Comparison of ENCODE assay signal across 9 cellular contexts in genomic region chr15:45532892-45533291, GRCh38. TPM values are rescaled to one million over a fixed set of nuclear protein-coding genes. Genes with fewer than 3 reads are reported as not detected.
DNase-seq lines count a peak whose midpoint lies in the region; ATAC-seq, FAIRE-seq and TF ChIP-seq lines count a peak whose summit lies in the region.
"Not testable (repeated sequence)": the region's sequence is repeated elsewhere in the genome, so short reads cannot be mapped to it uniquely, and the experiment has no call there.
"Had no signal": no experiment of that assay in that cellular context is flagged by ENCODE, and none has a peak within 500 bp of the region (broad histone marks: within the 10 kb centered on the region; RNA-seq: fewer than 3 reads in every experiment).

No MANE protein-coding gene starts in this region.

- WGBS in A549 (ENCODE audit: missing lambda C conversion rate), result 26% methylated on average over 3 of the region's 3 CpGs
- no CpG with 5 or more reads among the region's 3 CpGs for WGBS in IMR-90 (ENCODE audit: extremely low coverage in 2 of 2, insufficient read length in 1 of 2), 2 experiments

- not testable (repeated sequence) for H3K9me3 ChIP-seq in A549; IMR-90 (ENCODE audit: control insufficient read depth, insufficient read depth, low read length); astrocyte (ENCODE audit: insufficient read depth, low read depth, low read length); osteoblast (ENCODE audit: low read depth, low read length)

- not testable (repeated sequence) for H3K27ac ChIP-seq in A549; IMR-90 (ENCODE audit: insufficient read depth, low read length); astrocyte (ENCODE audit: low read depth, low read length); osteoblast (ENCODE audit: low read depth, low read length)

- not testable (repeated sequence) for TF ChIP-seq CTCF in A549 (IDR thresholded peaks at IDR 0.05); IMR-90 (conservative IDR thresholded peaks at IDR 0.05; ENCODE audit: low read depth, low read length); astrocyte (IDR thresholded peaks at IDR 0.05; ENCODE audit: insufficient read depth, low read depth, low read length); choroid plexus epithelial cell (conservative IDR thresholded peaks at IDR 0.05; ENCODE audit: low read depth, low read length); osteoblast (IDR thresholded peaks at IDR 0.05; ENCODE audit: extremely low read depth, low read depth, low read length)

- H2AK5ac ChIP-seq in IMR-90 (ENCODE audit: low read depth, low read length), result not testable (repeated sequence)

- not testable (repeated sequence) for H4K8ac ChIP-seq in IMR-90 (ENCODE audit: low read depth in 2 of 2, low read length in 2 of 2)

- H3K4me1 ChIP-seq in A549; IMR-90 (ENCODE audit: control insufficient read depth, insufficient read depth, low read length); astrocyte (ENCODE audit: insufficient read depth, low read length); osteoblast (ENCODE audit: insufficient read depth, low read length): not testable (repeated sequence)

- not testable (repeated sequence) for TF ChIP-seq POLR2A in A549 (IDR thresholded peaks at IDR 0.05; ENCODE audit: low read length); IMR-90 (IDR thresholded peaks at IDR 0.05; ENCODE audit: low read depth, low read length)

- not testable (repeated sequence) for H2BK15ac ChIP-seq in IMR-90 (ENCODE audit: low read depth, low read length)

- TF ChIP-seq EP300 in A549 (IDR thresholded peaks at IDR 0.05), result not testable (repeated sequence)

- H3K27ac Mint-ChIP-seq in astrocyte (ENCODE audit: unreplicated experiment), result peak overlapping the region; percentile 98

- H3K4me2 ChIP-seq in A549; IMR-90 (ENCODE audit: low read depth, low read length); astrocyte (ENCODE audit: low read length); osteoblast (ENCODE audit: insufficient read depth, low read length): not testable (repeated sequence)

- not testable (repeated sequence) for H3K18ac ChIP-seq in IMR-90 (ENCODE audit: low read depth, low read length)

- not testable (repeated sequence) for H3K27me3 ChIP-seq in IMR-90 (ENCODE audit: control insufficient read depth, insufficient read depth, low read length); astrocyte (ENCODE audit: insufficient read depth, low read length); osteoblast (ENCODE audit: insufficient read depth, low read length)

- not testable (repeated sequence) for H3K4me3 ChIP-seq in A549; IMR-90 (ENCODE audit: insufficient read depth, low read depth, low read length); astrocyte (ENCODE audit: insufficient read depth, low read depth, low read length); choroid plexus epithelial cell (ENCODE audit: low read depth, low read length); osteoblast (ENCODE audit: insufficient read depth, low read length)

- BruUV-seq in IMR-90 (replicated peaks; lab: Mats Ljungman, UMichigan), result not testable (repeated sequence)

- H3K56ac ChIP-seq in IMR-90 (ENCODE audit: extremely low read depth, insufficient read depth, low read length), result not testable (repeated sequence)

- intact Hi-C loops in IMR-90 (cut with micrococcal nuclease), result not testable (repeated sequence)

- H3K23ac ChIP-seq in IMR-90 (ENCODE audit: low read depth, low read length), result not testable (repeated sequence)

- H3K4me3 Mint-ChIP-seq in astrocyte (ENCODE audit: unreplicated experiment), result not testable (repeated sequence)

- H2AFZ ChIP-seq in IMR-90 (replicated peaks; ENCODE audit: low read length, poor library complexity); astrocyte (ENCODE audit: low read depth, low read length): not testable (repeated sequence)
- peak overlapping the region; percentile 56 for H2AFZ ChIP-seq in osteoblast (ENCODE audit: low read length)

- H3K4me1 Mint-ChIP-seq in astrocyte (ENCODE audit: low read depth, unreplicated experiment), result peaks cover 12% of the 10 kb centered on the region

- POLR2A ChIA-PET in A549 (lab: Yijun Ruan, JAX); IMR-90 (lab: Charles Lee; ENCODE audit: unreplicated experiment): not testable (repeated sequence)

- not testable (repeated sequence) for H4K20me1 ChIP-seq in IMR-90 (ENCODE audit: insufficient read depth, low read length); astrocyte (ENCODE audit: insufficient read depth, low read length); osteoblast (ENCODE audit: insufficient read depth, low read length)

- not testable (repeated sequence) for H3K14ac ChIP-seq in IMR-90 (replicated peaks; ENCODE audit: low read depth, low read length)

- not testable (repeated sequence) for H3K36me3 ChIP-seq in IMR-90 (ENCODE audit: control insufficient read depth, insufficient read depth, low read length); astrocyte (ENCODE audit: insufficient read depth, low read length); osteoblast (ENCODE audit: insufficient read depth, low read length)

- not testable (repeated sequence) for H2BK120ac ChIP-seq in IMR-90 (ENCODE audit: low read depth, low read length)

- CTCF ChIA-PET in A549 (lab: Yijun Ruan, JAX), result interaction anchor here (1.3 kb wide), 1 partner anchor 75 kb away, joined by 3 read pairs; no protein-coding TSS in a partner anchor
- CTCF ChIA-PET in IMR-90 (lab: Yijun Ruan, JAX), result not testable (repeated sequence)

- H2AK9ac ChIP-seq in IMR-90 (replicated peaks; ENCODE audit: low read depth, low read length, poor library complexity), result not testable (repeated sequence)

- H3K9me1 ChIP-seq in IMR-90 (ENCODE audit: insufficient read depth, low read length), result not testable (repeated sequence)

- not testable (repeated sequence) for H3K79me2 ChIP-seq in astrocyte (ENCODE audit: insufficient read depth, low read length); osteoblast (ENCODE audit: insufficient read depth, low read length)

- not testable (repeated sequence) for H2BK5ac ChIP-seq in IMR-90 (ENCODE audit: low read depth, low read length, poor library complexity, severe bottlenecking)

- H3K79me1 ChIP-seq in IMR-90 (ENCODE audit: low read depth in 1 of 2, low read length in 2 of 2), result not testable (repeated sequence)

- dilution Hi-C loops in IMR-90 (cut with HindIII; ENCODE audit: low sequenced_read_pairs, unreplicated experiment), result not testable (repeated sequence)

- not testable (repeated sequence) for H4K5ac ChIP-seq in IMR-90 (ENCODE audit: low read depth, low read length)

- not testable (repeated sequence) for H2BK20ac ChIP-seq in IMR-90 (ENCODE audit: low read depth, low read length)

- H3K9ac ChIP-seq in IMR-90 (ENCODE audit: low read depth, low read length); astrocyte (ENCODE audit: low read length): not testable (repeated sequence)

- in situ Hi-C loops in IMR-90 (cut with MboI; ENCODE audit: low sequenced_read_pairs), result not testable (repeated sequence)

- not testable (repeated sequence) for H3K36me3 Mint-ChIP-seq in astrocyte (ENCODE audit: low read depth, unreplicated experiment)

- not testable (repeated sequence) for H4K91ac ChIP-seq in IMR-90 (ENCODE audit: insufficient read depth, low read depth, low read length)

- FAIRE-seq in A549 (lab: Jason Lieb, UNC); astrocyte (lab: Jason Lieb, UNC): not testable (repeated sequence)

- not testable (repeated sequence) for H3K27me3 Mint-ChIP-seq in astrocyte (ENCODE audit: low read depth, unreplicated experiment)

- ATAC-seq in A549; IMR-90 (ENCODE audit: low read depth): not testable (repeated sequence)

- not testable (repeated sequence) for H3K4ac ChIP-seq in IMR-90 (ENCODE audit: low read depth, low read length)

- not testable (repeated sequence) for H3K9me3 Mint-ChIP-seq in astrocyte (ENCODE audit: unreplicated experiment)

- DNase-seq in A549 (ENCODE audit: low read depth in 1 of 2, low spot score in 1 of 2) (peak in 1 of 2 experiments; percentile 22), ELR (ENCODE audit: low read depth) (peak; percentile 46), IMR-90 (peak; percentile 34), RKO (ENCODE audit: low spot score) (peak; percentile 38), astrocyte (ENCODE audit: low read depth) (peak; percentile 52), choroid plexus epithelial cell (ENCODE audit: low read depth) (peak; percentile 13), iris pigment epithelial cell (ENCODE audit: low read depth) (peak; percentile 49)
- not testable (repeated sequence) for DNase-seq in osteoblast (ENCODE audit: insufficient read length, low spot score, missing footprints)

- TF ChIP-seq RAD21 in A549 (conservative IDR thresholded peaks at IDR 0.05 in 1 of 2, IDR thresholded peaks at IDR 0.05 in 1 of 2); IMR-90 (IDR thresholded peaks at IDR 0.05; ENCODE audit: low read length): not testable (repeated sequence)

RNA-seq across cellular contexts. Expression of gene SLC30A4, which starts 10.3 kb away (rescaled TPM):
- polyA plus RNA-seq in A549 (2011; rRNA removed), result 3.1 and 3.8 TPM in 2 replicates
- 1.3 and 1.4 TPM in 2 replicates for polyA plus RNA-seq in A549 (2012; cell fraction: cytosol; rRNA removed)
- polyA plus RNA-seq in A549 (2012; cell fraction: nucleus; rRNA removed), result 0.35 and 0.65 TPM in 2 replicates
- polyA plus RNA-seq in A549 (2017; fragmentation: RNase III; extraction: RNeasy Plus Mini Kit Qiagen cat#74134 plus additional on column Dnase treatment), result 2.1 to 2.7 TPM (median 2.2 TPM) in 3 replicates
- 6.2 and 6.3 TPM in 2 replicates for polyA minus RNA-seq in A549 (2011; rRNA and poly(A)+ RNA removed)
- 5.6 and 7.5 TPM in 2 replicates for total RNA-seq in IMR-90 (2012; rRNA removed)
- polyA plus RNA-seq in IMR-90 (2012; rRNA removed), result 2.0 and 2.1 TPM in 2 replicates
- polyA plus RNA-seq in IMR-90 (2012; cell fraction: cytosol; rRNA removed), result 1.2 and 1.9 TPM in 2 replicates
- 0.55 and 2.0 TPM in 2 replicates for polyA plus RNA-seq in IMR-90 (2012; cell fraction: nucleus; rRNA removed; ENCODE audit: low replicate concordance)
- total RNA-seq in astrocyte, result 6.8 and 8.0 TPM in 2 replicates
- total RNA-seq in osteoblast, result 17.4 and 19.5 TPM in 2 replicates
- total RNA-seq: H9 had no signal

RNA-seq across cellular contexts. Expression of gene BLOC1S6, which starts 54.3 kb away (rescaled TPM):
- polyA plus RNA-seq in A549 (2011; rRNA removed), result 14.2 and 19.0 TPM in 2 replicates
- 4.7 and 5.5 TPM in 2 replicates for polyA plus RNA-seq in A549 (2012; cell fraction: cytosol; rRNA removed)
- 1.4 and 2.3 TPM in 2 replicates for polyA plus RNA-seq in A549 (2012; cell fraction: nucleus; rRNA removed)
- 30.9 to 32.1 TPM (median 31.8 TPM) in 3 replicates for polyA plus RNA-seq in A549 (2017; fragmentation: RNase III; extraction: RNeasy Plus Mini Kit Qiagen cat#74134 plus additional on column Dnase treatment)
- 7.1 and 10.1 TPM in 2 replicates for polyA minus RNA-seq in A549 (2011; rRNA and poly(A)+ RNA removed)
- 40.9 and 78.3 TPM in 2 replicates for total RNA-seq in IMR-90 (2012; rRNA removed)
- polyA plus RNA-seq in IMR-90 (2012; rRNA removed), result 17.9 and 21.7 TPM in 2 replicates
- polyA plus RNA-seq in IMR-90 (2012; cell fraction: cytosol; rRNA removed), result 7.2 and 12.0 TPM in 2 replicates
- 2.2 and 9.9 TPM in 2 replicates for polyA plus RNA-seq in IMR-90 (2012; cell fraction: nucleus; rRNA removed; ENCODE audit: low replicate concordance)
- total RNA-seq in astrocyte, result 62.3 and 64.2 TPM in 2 replicates
- 103 and 104 TPM in 2 replicates for total RNA-seq in osteoblast
